In the genomic region with DNA sequence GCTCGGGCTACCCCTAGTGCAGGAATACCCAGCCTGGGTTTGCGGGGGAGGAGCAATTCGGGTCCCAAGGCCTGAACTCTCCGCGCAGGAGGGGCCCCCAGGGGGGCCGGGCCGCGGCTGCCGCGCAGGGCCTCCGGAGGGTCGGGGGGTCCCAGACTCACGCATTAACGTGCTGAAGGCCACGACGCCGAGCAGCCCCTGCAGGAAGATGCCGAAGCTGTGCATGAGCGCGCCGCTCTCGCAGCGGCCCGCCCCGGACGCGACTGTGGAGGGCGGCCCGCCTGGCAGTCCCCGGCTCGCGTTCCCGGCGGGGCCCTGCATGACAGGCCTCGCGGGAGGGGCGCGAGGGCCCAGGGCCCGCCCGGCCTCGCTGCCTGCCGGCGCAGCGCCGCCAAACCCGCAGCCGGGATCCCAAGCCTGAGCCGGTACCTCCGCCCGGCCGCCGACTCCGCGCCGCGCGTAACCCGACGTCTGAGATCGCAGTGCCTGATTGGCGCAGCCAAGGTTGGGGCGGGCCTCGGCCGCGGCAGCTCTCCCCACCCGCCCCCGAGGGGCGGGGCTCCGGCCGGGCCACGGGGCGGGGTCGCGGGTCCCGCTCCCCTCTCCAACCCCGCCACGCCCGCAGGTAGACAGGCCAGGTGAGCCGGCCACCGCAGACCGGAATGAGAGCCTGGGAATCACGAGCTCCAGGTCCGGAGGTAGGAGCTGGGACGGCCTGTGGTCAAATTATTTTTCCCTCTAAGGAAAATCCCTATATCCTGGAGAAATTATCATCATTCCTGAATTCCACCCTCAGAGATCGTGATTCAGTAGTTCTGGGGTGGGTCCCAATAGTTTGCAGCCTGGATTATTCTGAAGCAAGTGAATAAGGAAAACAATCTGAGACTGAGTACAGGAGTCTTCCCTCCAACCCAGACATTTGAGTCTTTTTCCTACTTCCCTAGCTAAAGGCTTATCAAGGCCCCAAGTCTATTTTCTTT, we compare ENCODE assay signal across 8 cellular contexts. TPM values are rescaled to one million over a fixed set of nuclear protein-coding genes. Genes with fewer than 3 reads are reported as not detected.
DNase-seq lines count a peak whose midpoint lies in the region; ATAC-seq and TF ChIP-seq lines count a peak whose summit lies in the region.

STIMATE (minus strand) TSS at position 419 of the 980 bp plus-strand sequence; CDS start at position 321, 98 bp downstream.

- peak within 1 kb of the TSS; percentile 95 to 97 for H3K4me3 Mint-ChIP-seq in CD14-positive monocyte
- H3K4me3 Mint-ChIP-seq in activated CD8-positive, alpha-beta T cell treated with anti-CD3 and anti-CD28 coated beads for 36 hours, result peak within 1 kb of the TSS; percentile 92

- peak; percentile 92 for ATAC-seq in GM19372 (IDR thresholded peaks at IDR 0.05; ENCODE audit: low read depth, unreplicated experiment)
- ATAC-seq in HG03520 (IDR thresholded peaks at IDR 0.05; ENCODE audit: unreplicated experiment), result peak; percentile 88
- peak; percentile 92 for ATAC-seq in activated CD8-positive, alpha-beta T cell treated with anti-CD3 and anti-CD28 coated beads for 36 hours
- peak; percentile 98 to 99 for ATAC-seq in lower lobe of right lung

- H3K27ac Mint-ChIP-seq in CD14-positive monocyte, result peak within 1 kb of the TSS; percentile 78 to 93 (median 85)
- H3K27ac Mint-ChIP-seq in activated CD8-positive, alpha-beta T cell treated with anti-CD3 and anti-CD28 coated beads for 36 hours, result peak within 1 kb of the TSS; percentile 31

- DNase-seq in CD14-positive monocyte (ENCODE audit: low spot score) (peak; percentile 65), NCI-H82 (lab: John Stamatoyannopoulos, UW) (peak; percentile 87), lower lobe of right lung (peak; percentile 95)
- peak; percentile 88 for DNase-seq in activated CD8-positive, alpha-beta T cell treated with anti-CD3 and anti-CD28 coated beads for 36 hours
- peak; percentile 51 to 77 (median 72) for DNase-seq in stimulated activated CD4-positive, alpha-beta T cell treated with anti-CD3 and anti-CD28 coated beads, TNF-alpha, amount 100 ng/mL, for 1 hour (ENCODE audit: low read depth in 3 of 3, low spot score in 1 of 3)

- peaks cover 0 to 3% (median 1%) of the 10 kb centered on the region in 3 donors for H3K27me3 Mint-ChIP-seq in CD14-positive monocyte (ENCODE audit: low read depth in 3 of 3)
- no peaks in the 10 kb centered on the region for H3K27me3 Mint-ChIP-seq in activated CD8-positive, alpha-beta T cell treated with anti-CD3 and anti-CD28 coated beads for 36 hours

- H3K9me3 ChIP-seq in ectodermal cell (ENCODE audit: control insufficient read depth, low read length) (no peaks in the 10 kb centered on the region), lower lobe of right lung (no peaks in the 10 kb centered on the region)

- H3K27ac ChIP-seq in ectodermal cell (ENCODE audit: insufficient read depth, low read depth, low read length, poor library complexity, severe bottlenecking), result no peak within 1 kb of the TSS
- H3K27ac ChIP-seq in lower lobe of right lung, result peak within 1 kb of the TSS; percentile 76

- 1% methylated on average over 85 of the region's 85 CpGs for WGBS in ectodermal cell, 2 experiments

- peaks cover 51% of the 10 kb centered on the region for H3K4me1 Mint-ChIP-seq in CD14-positive monocyte
- peaks cover 46% of the 10 kb centered on the region for H3K4me1 Mint-ChIP-seq in activated CD8-positive, alpha-beta T cell treated with anti-CD3 and anti-CD28 coated beads for 36 hours (ENCODE audit: low read depth)

- H3K27me3 ChIP-seq in ectodermal cell (ENCODE audit: control insufficient read depth, insufficient read depth, low read length, poor library complexity, severe bottlenecking) (no peaks in the 10 kb centered on the region), lower lobe of right lung (ENCODE audit: low read depth) (no peaks in the 10 kb centered on the region)

- H3K9me3 Mint-ChIP-seq in CD14-positive monocyte, result peaks cover 0 to 2% (median 0%) of the 10 kb centered on the region in 7 donors
- no peaks in the 10 kb centered on the region for H3K9me3 Mint-ChIP-seq in activated CD8-positive, alpha-beta T cell treated with anti-CD3 and anti-CD28 coated beads for 36 hours

- peak within 1 kb of the TSS; percentile 67 for H3K4me3 ChIP-seq in ectodermal cell (ENCODE audit: insufficient read depth, low read depth, low read length)
- peak within 1 kb of the TSS; percentile 82 for H3K4me3 ChIP-seq in lower lobe of right lung

- H3K4me1 ChIP-seq in ectodermal cell (ENCODE audit: control insufficient read depth, insufficient read depth, low read length) (peaks cover 3% of the 10 kb centered on the region), lower lobe of right lung (peaks cover 48% of the 10 kb centered on the region)

- H3K36me3 ChIP-seq in ectodermal cell (ENCODE audit: control insufficient read depth, insufficient read depth, low read length) (no peaks in the 10 kb centered on the region), lower lobe of right lung (no peaks in the 10 kb centered on the region)

- intact Hi-C loops in CD14-positive monocyte (cut with micrococcal nuclease) (loop anchor here in 1 of 2 donors (10.0 kb wide), 1 partner anchor 357 kb away; the partner anchor contains the start of gene TKT), lower lobe of right lung (cut with DNase I) (no loop called here)
- intact Hi-C loops in activated CD8-positive, alpha-beta T cell treated with anti-CD3 and anti-CD28 coated beads for 36 hours (cut with micrococcal nuclease), result no loop called here

- CTCF ChIA-PET in activated CD8-positive, alpha-beta T cell treated with anti-CD3 and anti-CD28 coated beads for 36 hours (lab: Charles Lee), result interaction anchor here (0.8 to 1.0 kb wide), 3 partner anchors 16 to 46 kb away, joined by 3 to 4 read pairs (median 3); no protein-coding TSS in a partner anchor

- TF ChIP-seq CTCF in CD14-positive monocyte (IDR thresholded peaks at IDR 0.05), result no peak
- no peak for TF ChIP-seq CTCF in activated CD8-positive, alpha-beta T cell treated with anti-CD3 and anti-CD28 coated beads for 36 hours (IDR thresholded peaks at IDR 0.05)
- TF ChIP-seq CTCF in lower lobe of right lung (IDR thresholded peaks at IDR 0.05), result no peak

- H3K36me3 Mint-ChIP-seq in CD14-positive monocyte, result peaks cover 15 to 23% of the 10 kb centered on the region in 2 donors
- H3K36me3 Mint-ChIP-seq in activated CD8-positive, alpha-beta T cell treated with anti-CD3 and anti-CD28 coated beads for 36 hours (ENCODE audit: low read depth), result peaks cover 5% of the 10 kb centered on the region

- POLR2A ChIA-PET in activated CD8-positive, alpha-beta T cell treated with anti-CD3 and anti-CD28 coated beads for 36 hours (lab: Charles Lee), result interaction anchor here (1.0 to 1.8 kb wide), 3 partner anchors 14 to 176 kb away, joined by 3 to 6 read pairs (median 3); no protein-coding TSS in a partner anchor

RNA-seq across cellular contexts. Expression of gene STIMATE, which starts in this region (rescaled TPM):
- polyA plus RNA-seq in CD14-positive monocyte, result 10 to 100 TPM in 1 of 2 donors, 1 to 10 TPM in 1; 8.9 to 11.7 TPM
- total RNA-seq in activated CD8-positive, alpha-beta T cell treated with anti-CD3 and anti-CD28 coated beads for 36 hours, result 10 to 100 TPM; 17.3 to 18.3 TPM
- 21.4 TPM for polyA plus RNA-seq in ectodermal cell (2013, experiment 1 of 4)
- polyA plus RNA-seq in ectodermal cell (2013, experiment 2 of 4), result 16.5 TPM
- polyA plus RNA-seq in ectodermal cell (2013, experiment 3 of 4), result 19.6 TPM
- polyA plus RNA-seq in ectodermal cell (2013, experiment 4 of 4), result 19.9 TPM
- total RNA-seq in lower lobe of right lung, result 42.4 TPM
